Comparison of ENCODE assay signal across 11 cellular contexts in genomic region chr3:165805834-165806561, GRCh38. TPM values are rescaled to one million over a fixed set of nuclear protein-coding genes. Genes with fewer than 3 reads are reported as not detected.
DNase-seq lines count a peak whose midpoint lies in the region; ATAC-seq and TF ChIP-seq lines count a peak whose summit lies in the region.
"Had no signal": no experiment of that assay in that cellular context is flagged by ENCODE, and none has a peak within 500 bp of the region (broad histone marks: within the 10 kb centered on the region; RNA-seq: fewer than 3 reads in every experiment).

No MANE protein-coding gene starts in this region.

- H3K36me3 Mint-ChIP-seq in CD4-positive, alpha-beta memory T cell: no peaks in the 10 kb centered on the region
- H3K36me3 Mint-ChIP-seq: stimulated activated effector memory CD8-positive, alpha-beta T cell treated with anti-CD3 and anti-CD28 coated beads, Interleukin-12 subunit alpha, Interleukin-12 subunit beta, amount 100 ng/mL, for 72 hours had no signal

- CTCF ChIA-PET in CD4-positive, alpha-beta memory T cell (lab: Charles Lee; ENCODE audit: partially characterized antibody): no interaction called here

- no peak overlapping the region for H3K4me3 ChIP-seq in CD4-positive, alpha-beta memory T cell (ENCODE audit: low read length in 2 of 2)
- H3K4me3 ChIP-seq: ovary had no signal

- H3K9me3 Mint-ChIP-seq in CD4-positive, alpha-beta memory T cell: peaks cover 0 to 13% (median 2%) of the 10 kb centered on the region in 8 donors

- H3K4me1 ChIP-seq in CD4-positive, alpha-beta memory T cell (ENCODE audit: insufficient read depth, low read length): no peaks in the 10 kb centered on the region

- no peak for TF ChIP-seq CTCF in GM13977 (IDR thresholded peaks at IDR 0.05; ENCODE audit: extremely low read depth, insufficient read depth, missing control alignments)

- intact Hi-C loops in posterior vena cava (cut with DNase I): no loop called here
- intact Hi-C loops in CD4-positive, alpha-beta memory T cell (cut with micrococcal nuclease): no loop called here

- in situ Hi-C loops in GM13977 (cut with MboI; ENCODE audit: low pct_unique_long_range_greater_than_20kb, low sequenced_read_pairs, unreplicated experiment): no loop called here

- peak; percentile 76 for ATAC-seq in GM21723 (IDR thresholded peaks at IDR 0.05; ENCODE audit: unreplicated experiment)
- peak; percentile 60 for ATAC-seq in HG03558 (IDR thresholded peaks at IDR 0.05; ENCODE audit: extremely low read depth, unreplicated experiment)
- ATAC-seq: stimulated activated effector memory CD8-positive, alpha-beta T cell treated with anti-CD3 and anti-CD28 coated beads, Interleukin-12 subunit alpha, Interleukin-12 subunit beta, amount 100 ng/mL, for 72 hours had no signal

- no peaks in the 10 kb centered on the region for H3K27me3 Mint-ChIP-seq in CD4-positive, alpha-beta memory T cell

- DNase-seq in GM13977 (ENCODE audit: low spot score): peak; percentile 22
- peak; percentile 33 for DNase-seq in kidney tubule cell (ENCODE audit: low spot score)
- DNase-seq in posterior vena cava (ENCODE audit: low spot score): no peak
- no peak for DNase-seq in GM19240 (ENCODE audit: insufficient read length, low spot score)
- DNase-seq in islet precursor cell: no peak
- no peak for DNase-seq in CD4-positive, alpha-beta memory T cell
- DNase-seq: head of caudate nucleus, ovary had no signal

- H3K9me3 ChIP-seq in CD4-positive, alpha-beta memory T cell (ENCODE audit: control insufficient read depth in 1 of 2, low read length in 2 of 2): no peaks in the 10 kb centered on the region
- H3K9me3 ChIP-seq: ovary had no signal

- no peaks in the 10 kb centered on the region for H3K4me1 Mint-ChIP-seq in CD4-positive, alpha-beta memory T cell
- H3K4me1 Mint-ChIP-seq: stimulated activated effector memory CD8-positive, alpha-beta T cell treated with anti-CD3 and anti-CD28 coated beads, Interleukin-12 subunit alpha, Interleukin-12 subunit beta, amount 100 ng/mL, for 72 hours had no signal

- H3K27ac ChIP-seq in CD4-positive, alpha-beta memory T cell (ENCODE audit: low read depth, low read length): no peak overlapping the region
- H3K27ac ChIP-seq: ovary had no signal

- POLR2A ChIA-PET in CD4-positive, alpha-beta memory T cell (lab: Charles Lee; ENCODE audit: partially characterized antibody): no interaction called here

- H3K27me3 ChIP-seq in CD4-positive, alpha-beta memory T cell (ENCODE audit: insufficient read depth, low read length): no peaks in the 10 kb centered on the region
- H3K27me3 ChIP-seq: ovary had no signal

- H3K4me3 Mint-ChIP-seq in CD4-positive, alpha-beta memory T cell: no peak overlapping the region
- H3K4me3 Mint-ChIP-seq: stimulated activated effector memory CD8-positive, alpha-beta T cell treated with anti-CD3 and anti-CD28 coated beads, Interleukin-12 subunit alpha, Interleukin-12 subunit beta, amount 100 ng/mL, for 72 hours had no signal

- H3K36me3 ChIP-seq in CD4-positive, alpha-beta memory T cell (ENCODE audit: insufficient read depth, low read length): no peaks in the 10 kb centered on the region
- H3K36me3 ChIP-seq: ovary had no signal

- H3K27ac Mint-ChIP-seq in CD4-positive, alpha-beta memory T cell: no peak overlapping the region
- H3K27ac Mint-ChIP-seq: stimulated activated effector memory CD8-positive, alpha-beta T cell treated with anti-CD3 and anti-CD28 coated beads, Interleukin-12 subunit alpha, Interleukin-12 subunit beta, amount 100 ng/mL, for 72 hours had no signal

RNA-seq across cellular contexts. Expression of gene BCHE, which starts 31.2 kb away (rescaled TPM):
- 10 to 100 TPM; 14.0 to 35.6 TPM for total RNA-seq in posterior vena cava
- total RNA-seq in CD4-positive, alpha-beta memory T cell: not detected
- polyA plus RNA-seq in CD4-positive, alpha-beta memory T cell: not detected

Comparison
In these comparisons a context has a peak if more than half of its experiments do, and no peak if none do; other contexts are left out.
1. DNase-seq: peak in GM13977 (single experiment) and kidney tubule cell (single experiment); none in posterior vena cava (single experiment), GM19240 (single experiment), islet precursor cell (single experiment) and CD4-positive, alpha-beta memory T cell (0 of 5).
2. RNA of gene BCHE, which starts 31.2 kb away (total RNA-seq): 14.0 to 35.6 TPM in posterior vena cava; not detected in CD4-positive, alpha-beta memory T cell; every median in the first group is over 10 times any median in the second.